Comparison of ENCODE assay signal across 35 cellular contexts in genomic region chr16:853981-854807, GRCh38. TPM values are rescaled to one million over a fixed set of nuclear protein-coding genes. Genes with fewer than 3 reads are reported as not detected.
"Had no signal": no experiment of that assay in that cellular context is flagged by ENCODE, and none has a peak within 500 bp of the region (broad histone marks: within the 10 kb centered on the region; RNA-seq: fewer than 3 reads in every experiment).

No MANE protein-coding gene starts in this region.

- H3K36me3 Mint-ChIP-seq: immature natural killer cell had no signal

- H3K4me1 ChIP-seq: body of pancreas, left lung, sigmoid colon, uterus had no signal

- H3K4me3 ChIP-seq: body of pancreas, coronary artery, left lung, lung, ovary, sigmoid colon, thoracic aorta, uterus had no signal

- DNase-seq: activated B cell treated with CpG ODN at 0.5 μM for 24 hours; activated CD4-positive, alpha-beta T cell treated with anti-CD3 and anti-CD28 coated beads, Interleukin-2, amount 50 U/mL, for 1 hour; activated CD8-positive, alpha-beta memory T cell treated with anti-CD3 and anti-CD28 coated beads, Interleukin-2, amount 10 ng/mL, durations not matched to agents 7 days and 5 days; activated CD8-positive, alpha-beta T cell treated with anti-CD3 and anti-CD28 coated beads, Interleukin-2, amount 10 ng/mL, durations not matched to agents 7 days and 5 days; activated naive CD4-positive, alpha-beta T cell treated with Interleukin-2 at 50 U/mL for 16 hours; activated T-cell treated with anti-CD3 and anti-CD28 coated beads, Interleukin-2, amount 50 U/mL, for 48 hours; body of pancreas; cerebellar nuclear complex; effector memory CD8-positive, alpha-beta T cell; foreskin fibroblast; immature natural killer cell; ovary; sigmoid colon; small intestine; stimulated activated CD4-positive, alpha-beta T cell treated with anti-CD3 and anti-CD28 coated beads, Interleukin-4, amount 100 ng/mL, for 4 hours; stimulated activated naive CD4-positive, alpha-beta T cell treated with Interleukin-2 at 50 U/mL for 16 hours; T-cell; uterus had no signal

- H3K36me3 ChIP-seq: left lung, neutrophil, ovary, sigmoid colon, thoracic aorta, uterus had no signal

- H3K4me3 Mint-ChIP-seq: activated B cell treated with CpG ODN at 0.5 μM for 24 hours; activated CD8-positive, alpha-beta memory T cell treated with anti-CD3 and anti-CD28 coated beads, Interleukin-2, amount 10 ng/mL, durations not matched to agents 7 days and 5 days; activated CD8-positive, alpha-beta T cell treated with anti-CD3 and anti-CD28 coated beads, Interleukin-2, amount 10 ng/mL, durations not matched to agents 7 days and 5 days; activated naive CD8-positive, alpha-beta T cell; effector memory CD8-positive, alpha-beta T cell; nephron; T-cell; T-helper 2 cell treated with Interferon-gamma antibody and Interleukin-4, amounts not matched to agents 5 μg/mL and 100 μg/mL, for 36 hours; type B pancreatic cell had no signal

- H3K27me3 ChIP-seq: body of pancreas, left lung, neutrophil, ovary, sigmoid colon, uterus had no signal

- H3K9me3 Mint-ChIP-seq: activated B cell treated with CpG ODN at 0.5 μM for 24 hours; effector memory CD8-positive, alpha-beta T cell; T-cell had no signal

- ATAC-seq: activated CD8-positive, alpha-beta memory T cell treated with anti-CD3 and anti-CD28 coated beads, Interleukin-2, amount 10 ng/mL, durations not matched to agents 7 days and 5 days; activated CD8-positive, alpha-beta T cell treated with anti-CD3 and anti-CD28 coated beads, Interleukin-2, amount 10 ng/mL, durations not matched to agents 7 days and 5 days; body of pancreas; effector memory CD8-positive, alpha-beta T cell; left lung; T-cell had no signal

- H3K9me3 ChIP-seq: body of pancreas, ovary, sigmoid colon, thoracic aorta, uterus had no signal

- H3K27ac ChIP-seq: body of pancreas, coronary artery, left lung, neutrophil, ovary, sigmoid colon, thoracic aorta, uterus had no signal

- H3K27me3 Mint-ChIP-seq: activated B cell treated with CpG ODN at 0.5 μM for 24 hours; activated CD8-positive, alpha-beta memory T cell treated with anti-CD3 and anti-CD28 coated beads, Interleukin-2, amount 10 ng/mL, durations not matched to agents 7 days and 5 days; activated naive CD8-positive, alpha-beta T cell; effector memory CD8-positive, alpha-beta T cell; progenitor cell of endocrine pancreas; T-cell; type B pancreatic cell had no signal

- H3K27ac Mint-ChIP-seq: activated B cell treated with CpG ODN at 0.5 μM for 24 hours; activated CD8-positive, alpha-beta memory T cell treated with anti-CD3 and anti-CD28 coated beads, Interleukin-2, amount 10 ng/mL, durations not matched to agents 7 days and 5 days; activated CD8-positive, alpha-beta T cell treated with anti-CD3 and anti-CD28 coated beads, Interleukin-2, amount 10 ng/mL, durations not matched to agents 7 days and 5 days; activated naive CD8-positive, alpha-beta T cell; immature natural killer cell; nephron; T-helper 2 cell treated with Interferon-gamma antibody and Interleukin-4, amounts not matched to agents 5 μg/mL and 100 μg/mL, for 36 hours; type B pancreatic cell had no signal

- H3K4me1 Mint-ChIP-seq: activated B cell treated with CpG ODN at 0.5 μM for 24 hours; activated CD8-positive, alpha-beta memory T cell treated with anti-CD3 and anti-CD28 coated beads, Interleukin-2, amount 10 ng/mL, durations not matched to agents 7 days and 5 days; immature natural killer cell; nephron; T-cell had no signal

RNA-seq across cellular contexts. Expression of gene GNG13, which starts 53.7 kb away (rescaled TPM):
- total RNA-seq: activated B cell treated with CpG ODN at 0.5 μM for 24 hours; activated CD8-positive, alpha-beta memory T cell treated with anti-CD3 and anti-CD28 coated beads, Interleukin-2, amount 10 ng/mL, durations not matched to agents 7 days and 5 days; activated CD8-positive, alpha-beta T cell treated with anti-CD3 and anti-CD28 coated beads, Interleukin-2, amount 10 ng/mL, durations not matched to agents 7 days and 5 days; aorta; body of pancreas; endothelial cell of umbilical vein; kidney epithelial cell; left lung; lung; mucosa of gallbladder; ovary; progenitor cell of endocrine pancreas; renal cortical epithelial cell; sigmoid colon; T-cell; thoracic aorta; uterus had no signal
- polyA plus RNA-seq: adipose tissue, aorta, endothelial cell of umbilical vein, esophagus, immature natural killer cell, lung, ovary had no signal
